In genomic region chr5:32312682-32313523, GRCh38 we compare ENCODE assay signal across 8 cellular contexts. TPM values are rescaled to one million over a fixed set of nuclear protein-coding genes. Genes with fewer than 3 reads are reported as not detected.
A peak's percentile ranks its signal among the peaks of the same experiment; 100 is the strongest.
DNase-seq lines count a peak whose midpoint lies in the region; FAIRE-seq and TF ChIP-seq lines count a peak whose summit lies in the region.

A gene with protein sequence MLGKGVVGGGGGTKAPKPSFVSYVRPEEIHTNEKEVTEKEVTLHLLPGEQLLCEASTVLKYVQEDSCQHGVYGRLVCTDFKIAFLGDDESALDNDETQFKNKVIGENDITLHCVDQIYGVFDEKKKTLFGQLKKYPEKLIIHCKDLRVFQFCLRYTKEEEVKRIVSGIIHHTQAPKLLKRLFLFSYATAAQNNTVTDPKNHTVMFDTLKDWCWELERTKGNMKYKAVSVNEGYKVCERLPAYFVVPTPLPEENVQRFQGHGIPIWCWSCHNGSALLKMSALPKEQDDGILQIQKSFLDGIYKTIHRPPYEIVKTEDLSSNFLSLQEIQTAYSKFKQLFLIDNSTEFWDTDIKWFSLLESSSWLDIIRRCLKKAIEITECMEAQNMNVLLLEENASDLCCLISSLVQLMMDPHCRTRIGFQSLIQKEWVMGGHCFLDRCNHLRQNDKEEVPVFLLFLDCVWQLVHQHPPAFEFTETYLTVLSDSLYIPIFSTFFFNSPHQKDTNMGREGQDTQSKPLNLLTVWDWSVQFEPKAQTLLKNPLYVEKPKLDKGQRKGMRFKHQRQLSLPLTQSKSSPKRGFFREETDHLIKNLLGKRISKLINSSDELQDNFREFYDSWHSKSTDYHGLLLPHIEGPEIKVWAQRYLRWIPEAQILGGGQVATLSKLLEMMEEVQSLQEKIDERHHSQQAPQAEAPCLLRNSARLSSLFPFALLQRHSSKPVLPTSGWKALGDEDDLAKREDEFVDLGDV (minus strand): TSS chr5:32312939. CDS start chr5:32312838, 101 bp downstream.

- no peaks in the 10 kb centered on the region for H3K9me3 Mint-ChIP-seq in HFFc6
- H3K9me3 Mint-ChIP-seq in activated naive CD4-positive, alpha-beta T cell treated with anti-CD3 and anti-CD28 coated beads, Interleukin-2, amount 10 ng/mL, durations not matched to agents 7 days and 5 days: no peaks in the 10 kb centered on the region

- peak within 1 kb of the TSS; percentile 96 for H2BK5ac ChIP-seq in neuronal stem cell (ENCODE audit: low read length)

- H3K4me2 ChIP-seq in neuronal stem cell (ENCODE audit: insufficient read depth, low read length, poor library complexity, severe bottlenecking): peak within 1 kb of the TSS; percentile 57

- peak within 1 kb of the TSS; percentile 47 for H2BK120ac ChIP-seq in neuronal stem cell (ENCODE audit: low read depth, low read length)

- no peaks in the 10 kb centered on the region for H3K27me3 ChIP-seq in neuronal stem cell (ENCODE audit: control insufficient read depth in 3 of 3, insufficient read depth in 3 of 3, low read depth in 1 of 3, low read length in 3 of 3)

- peaks cover 29% of the 10 kb centered on the region for H3K4me1 Mint-ChIP-seq in HFFc6 (ENCODE audit: low read depth)
- peaks cover 40% of the 10 kb centered on the region for H3K4me1 Mint-ChIP-seq in activated naive CD4-positive, alpha-beta T cell treated with anti-CD3 and anti-CD28 coated beads, Interleukin-2, amount 10 ng/mL, durations not matched to agents 7 days and 5 days

- TF ChIP-seq CTCF in HFFc6 (IDR thresholded peaks at IDR 0.05) (peak; percentile 28; the same call in 1 of the 2 replicates), NB4 (IDR thresholded peaks at IDR 0.05; ENCODE audit: low read depth, low read length) (no peak), subcutaneous adipose tissue (IDR thresholded peaks at IDR 0.05; ENCODE audit: low read depth) (no peak)

- peak within 1 kb of the TSS; percentile 83 for H3K23ac ChIP-seq in neuronal stem cell (ENCODE audit: low read depth, low read length, poor library complexity)

- H3K9me3 ChIP-seq in SK-N-MC (ENCODE audit: low read depth, low read length): no peaks in the 10 kb centered on the region
- no peaks in the 10 kb centered on the region for H3K9me3 ChIP-seq in neuronal stem cell (replicated peaks in 1 of 2; ENCODE audit: control insufficient read depth in 2 of 2, insufficient read depth in 1 of 2, low read depth in 1 of 2, low read length in 2 of 2)

- H3K4me3 ChIP-seq in NB4 (ENCODE audit: low read depth, low read length) (peak within 1 kb of the TSS; percentile 73), SK-N-MC (peak within 1 kb of the TSS; percentile 88), neuronal stem cell (ENCODE audit: low read length in 2 of 2) (peak within 1 kb of the TSS; percentile 84 to 100)

- no peak within 1 kb of the TSS for H4K91ac ChIP-seq in neuronal stem cell (ENCODE audit: low read depth, low read length, poor library complexity)

- CTCF ChIA-PET in activated naive CD4-positive, alpha-beta T cell treated with anti-CD3 and anti-CD28 coated beads, Interleukin-2, amount 10 ng/mL, durations not matched to agents 7 days and 5 days (lab: Charles Lee): interaction anchor here (1.7 kb wide), 1 partner anchor 18 kb away, joined by 3 read pairs; no protein-coding TSS in a partner anchor

- peak; percentile 97 for FAIRE-seq in frontal cortex (lab: Jason Lieb, UNC)

- no peak within 1 kb of the TSS for H3K4ac ChIP-seq in neuronal stem cell (ENCODE audit: low read length)

- DNase-seq in GM04503 (ENCODE audit: low read depth) (peak; percentile 96), HFFc6 (peak; percentile 100), NB4 (ENCODE audit: low read depth) (peak; percentile 100), SK-N-MC (ENCODE audit: low read depth, low spot score) (peak; percentile 97), frontal cortex (ENCODE audit: low spot score in 2 of 2) (peak; percentile 99), neuronal stem cell (ENCODE audit: low spot score) (peak; percentile 99)
- peak; percentile 100 for DNase-seq in activated naive CD4-positive, alpha-beta T cell treated with anti-CD3 and anti-CD28 coated beads, Interleukin-2, amount 10 ng/mL, durations not matched to agents 7 days and 5 days

- peak within 1 kb of the TSS; percentile 89 for H3K27ac Mint-ChIP-seq in HFFc6
- peak within 1 kb of the TSS; percentile 95 for H3K27ac Mint-ChIP-seq in activated naive CD4-positive, alpha-beta T cell treated with anti-CD3 and anti-CD28 coated beads, Interleukin-2, amount 10 ng/mL, durations not matched to agents 7 days and 5 days

- H2BK12ac ChIP-seq in neuronal stem cell (ENCODE audit: low read length): no peak within 1 kb of the TSS

- TF ChIP-seq POLR2A in NB4 (IDR thresholded peaks at IDR 0.05; ENCODE audit: extremely low read depth, insufficient read length): peak; percentile 90

- peaks cover 5% of the 10 kb centered on the region in 2 donors for H3K4me1 ChIP-seq in neuronal stem cell (ENCODE audit: control insufficient read depth in 2 of 2, insufficient read depth in 1 of 2, low read depth in 1 of 2, low read length in 2 of 2)

- peak within 1 kb of the TSS; percentile 37 for H2BK15ac ChIP-seq in neuronal stem cell (ENCODE audit: low read length)

- no peaks in the 10 kb centered on the region; the same call in none of the 2 replicates for H3K27me3 Mint-ChIP-seq in HFFc6 (ENCODE audit: insufficient read depth)
- H3K27me3 Mint-ChIP-seq in activated naive CD4-positive, alpha-beta T cell treated with anti-CD3 and anti-CD28 coated beads, Interleukin-2, amount 10 ng/mL, durations not matched to agents 7 days and 5 days: peaks cover 4% of the 10 kb centered on the region

- peaks cover 6% of the 10 kb centered on the region for H3K79me1 ChIP-seq in neuronal stem cell (ENCODE audit: low read depth, low read length)

- no peak within 1 kb of the TSS for H2AK5ac ChIP-seq in neuronal stem cell (ENCODE audit: low read depth, low read length)

- H2AFZ ChIP-seq in neuronal stem cell (ENCODE audit: low read length): peak within 1 kb of the TSS; percentile 94

- H3K36me3 ChIP-seq in SK-N-MC (ENCODE audit: insufficient read depth, low read length): 0 out of 2 replicates have a peak, but pooled peaks cover 3% of the 10 kb centered on the region
- peaks cover 0 to 23% of the 10 kb centered on the region in 2 donors for H3K36me3 ChIP-seq in neuronal stem cell (replicated peaks in 1 of 2; ENCODE audit: control insufficient read depth in 2 of 2, insufficient read depth in 2 of 2, low read length in 2 of 2)

- WGBS in neuronal stem cell (ENCODE audit: extremely low coverage in 2 of 2, insufficient read length in 2 of 2, insufficient replicate concordance in 1 of 2), 2 donors: no CpG with 5 or more reads among the region's 79 CpGs

- peak within 1 kb of the TSS; percentile 94 for H3K4me3 Mint-ChIP-seq in HFFc6
- H3K4me3 Mint-ChIP-seq in activated naive CD4-positive, alpha-beta T cell treated with anti-CD3 and anti-CD28 coated beads, Interleukin-2, amount 10 ng/mL, durations not matched to agents 7 days and 5 days: peak within 1 kb of the TSS; percentile 90

- H3K9ac ChIP-seq in SK-N-MC (ENCODE audit: insufficient read length) (peak within 1 kb of the TSS; percentile 86), neuronal stem cell (ENCODE audit: low read depth, low read length, poor library complexity) (peak within 1 kb of the TSS; percentile 98)

- H3K36me3 Mint-ChIP-seq in HFFc6 (ENCODE audit: low read depth): peaks cover 5% of the 10 kb centered on the region
- H3K36me3 Mint-ChIP-seq in activated naive CD4-positive, alpha-beta T cell treated with anti-CD3 and anti-CD28 coated beads, Interleukin-2, amount 10 ng/mL, durations not matched to agents 7 days and 5 days: peaks cover 21% of the 10 kb centered on the region

- H3K27ac ChIP-seq in SK-N-MC (peak within 1 kb of the TSS; percentile 54), neuronal stem cell (replicated peaks; ENCODE audit: low read length) (peak within 1 kb of the TSS; percentile 80)

- H3K18ac ChIP-seq in neuronal stem cell (ENCODE audit: low read length): peak within 1 kb of the TSS; percentile 98

- H3K14ac ChIP-seq in neuronal stem cell (ENCODE audit: low read length): peak within 1 kb of the TSS; percentile 82

- H4K8ac ChIP-seq in neuronal stem cell (ENCODE audit: low read depth, low read length): no peak within 1 kb of the TSS

RNA-seq across cellular contexts. Expression of the gene that starts here (rescaled TPM):
- 10 to 100 TPM; 20.7 to 26.0 (median 22.4) TPM for total RNA-seq in HFFc6 (2021; fragmentation: NEBNext Ultra II Directional; extraction: Animal tissue kit (Norgen Biotek cat#: 25700))
- total RNA-seq in frontal cortex (16.7 TPM), subcutaneous adipose tissue (10 to 100 TPM; 41.8 to 96.0 (median 62.3) TPM)
- 14.2 TPM for polyA plus RNA-seq in neuronal stem cell (2013, experiment 1 of 2)
- polyA plus RNA-seq in neuronal stem cell (2013, experiment 2 of 2): 14.8 TPM

Comparison
In these comparisons a context has a peak if more than half of its experiments do, and no peak if none do; other contexts are left out.
1. Peak in every context shown above with its lines: DNase-seq, H3K4me3 ChIP-seq and H3K27ac ChIP-seq.